In genomic region chr12:3138896-3139590, GRCh38 we compare ENCODE assay signal across 29 cellular contexts.
DNase-seq lines count a peak whose midpoint lies in the region; ATAC-seq and TF ChIP-seq lines count a peak whose summit lies in the region.
"Had no signal": no experiment of that assay in that cellular context is flagged by ENCODE, and none has a peak within 500 bp of the region (broad histone marks: within the 10 kb centered on the region; RNA-seq: fewer than 3 reads in every experiment).

No MANE protein-coding gene starts in this region.

- H3K27ac Mint-ChIP-seq in endodermal cell = peak overlapping the region; percentile 81
- H3K27ac Mint-ChIP-seq in progenitor cell of endocrine pancreas = peak overlapping the region; percentile 20
- H3K27ac Mint-ChIP-seq: activated CD4-positive, alpha-beta memory T cell treated with anti-CD3 and anti-CD28 coated beads, Interleukin-2, amount 10 ng/mL, durations not matched to agents 7 days and 5 days; activated naive CD4-positive, alpha-beta T cell treated with anti-CD3 and anti-CD28 coated beads, Interleukin-2, amount 50 U/mL, for 72 hours; activated T-helper 2 cell treated with anti-CD3 and anti-CD28 coated beads, Interferon-gamma antibody, Interleukin-2, Interleukin-4, amounts not matched to agents 10 μg/mL and 5 μg/mL and 100 μg/mL, durations not matched to agents 14 hours and 24 hours and 36 hours; dendritic cell treated with granulocyte-macrophage colony-stimulating factor and Interleukin-4, amounts not matched to agents 40 ng/mL and 50 ng/mL, for 4 days; HFFc6; T-helper 17 cell had no signal

- ATAC-seq in GM19395 (IDR thresholded peaks at IDR 0.05; ENCODE audit: unreplicated experiment) = no peak
- ATAC-seq: activated naive CD4-positive, alpha-beta T cell treated with anti-CD3 and anti-CD28 coated beads, Interleukin-2, amount 50 U/mL, for 72 hours; gastrocnemius medialis; HepG2; SK-N-SH treated with all-trans-retinoic acid at 6 μM for 48 hours; stimulated activated naive CD8-positive, alpha-beta T cell treated with anti-CD3 and anti-CD28 coated beads, Interleukin-15, amount 100 ng/mL, for 72 hours; T-helper 17 cell had no signal

- H3K4me1 ChIP-seq in endodermal cell (ENCODE audit: control insufficient read depth, insufficient read depth, low read length) = peaks cover 5% of the 10 kb centered on the region

- 50 to 62% methylated on average over 3 to 11 of the region's 13 CpGs for WGBS in endodermal cell (ENCODE audit: insufficient coverage in 1 of 2, insufficient read length in 1 of 2), 2 experiments

- H3K9me3 Mint-ChIP-seq in endodermal cell = peaks cover 6% of the 10 kb centered on the region
- H3K9me3 Mint-ChIP-seq in progenitor cell of endocrine pancreas (ENCODE audit: low read depth) = no peaks in the 10 kb centered on the region
- H3K9me3 Mint-ChIP-seq: activated CD4-positive, alpha-beta memory T cell treated with anti-CD3 and anti-CD28 coated beads, Interleukin-2, amount 10 ng/mL, durations not matched to agents 7 days and 5 days; activated naive CD4-positive, alpha-beta T cell treated with anti-CD3 and anti-CD28 coated beads, Interleukin-2, amount 50 U/mL, for 72 hours; activated T-helper 2 cell treated with anti-CD3 and anti-CD28 coated beads, Interferon-gamma antibody, Interleukin-2, Interleukin-4, amounts not matched to agents 10 μg/mL and 5 μg/mL and 100 μg/mL, durations not matched to agents 14 hours and 24 hours and 36 hours; dendritic cell treated with granulocyte-macrophage colony-stimulating factor and Interleukin-4, amounts not matched to agents 40 ng/mL and 50 ng/mL, for 4 days; HFFc6; stimulated activated naive CD8-positive, alpha-beta T cell treated with anti-CD3 and anti-CD28 coated beads, Interleukin-15, amount 100 ng/mL, for 72 hours had no signal

- peak in 2 of 3 experiments; percentile 36 to 56 for DNase-seq in NCI-H1417 (lab: John Stamatoyannopoulos, UW)
- no peak for DNase-seq in NCI-H1417 treated with DMSO at 0.1 percent for 48 hours (lab: John Stamatoyannopoulos, UW)
- peak; percentile 72 for DNase-seq in NCI-H82 (lab: John Stamatoyannopoulos, UW)
- peak; percentile 72 for DNase-seq in endodermal cell
- DNase-seq in progenitor cell of endocrine pancreas (ENCODE audit: low spot score, unreplicated experiment) = no peak
- DNase-seq in NCI-H345 (lab: John Stamatoyannopoulos, UW) = no peak
- DNase-seq in AG20443 (ENCODE audit: low spot score) = no peak
- DNase-seq: activated CD4-positive, alpha-beta memory T cell treated with anti-CD3 and anti-CD28 coated beads, Interleukin-2, amount 10 ng/mL, durations not matched to agents 7 days and 5 days; activated CD4-positive, alpha-beta T cell treated with anti-CD3 and anti-CD28 coated beads for 1 hour; anterior cingulate cortex; central memory CD4-positive, alpha-beta T cell; DMS53; gastrocnemius medialis; GDM1; HFFc6; Karpas-422; NCI-H1694 treated with DMSO at 0.1 percent for 48 hours; occipital lobe; small intestine; stimulated activated naive CD8-positive, alpha-beta T cell treated with anti-CD3 and anti-CD28 coated beads, Interleukin-15, amount 100 ng/mL, for 72 hours; T-helper 17 cell had no signal

- H3K9me3 ChIP-seq in endodermal cell (ENCODE audit: control insufficient read depth, low read length) = no peaks in the 10 kb centered on the region
- H3K9me3 ChIP-seq: gastrocnemius medialis, vagina had no signal

- no peak overlapping the region for H3K9ac ChIP-seq in endodermal cell (ENCODE audit: extremely low read depth, low read length, poor library complexity, severe bottlenecking)

- H3K4me1 Mint-ChIP-seq in endodermal cell = peaks cover 41% of the 10 kb centered on the region
- H3K4me1 Mint-ChIP-seq in progenitor cell of endocrine pancreas (ENCODE audit: low read depth) = no peaks in the 10 kb centered on the region
- H3K4me1 Mint-ChIP-seq: activated CD4-positive, alpha-beta memory T cell treated with anti-CD3 and anti-CD28 coated beads, Interleukin-2, amount 10 ng/mL, durations not matched to agents 7 days and 5 days; stimulated activated naive CD8-positive, alpha-beta T cell treated with anti-CD3 and anti-CD28 coated beads, Interleukin-15, amount 100 ng/mL, for 72 hours had no signal

- no peak for TF ChIP-seq CTCF in endodermal cell (conservative IDR thresholded peaks at IDR 0.05)
- no peak for TF ChIP-seq CTCF in progenitor cell of endocrine pancreas (IDR thresholded peaks at IDR 0.05; ENCODE audit: unreplicated experiment)

- H3K27me3 Mint-ChIP-seq in endodermal cell (ENCODE audit: insufficient read depth) = no peaks in the 10 kb centered on the region
- peaks cover 7% of the 10 kb centered on the region for H3K27me3 Mint-ChIP-seq in progenitor cell of endocrine pancreas

- H3K27ac ChIP-seq in endodermal cell (ENCODE audit: low read depth, low read length) = no peak overlapping the region
- H3K27ac ChIP-seq: gastrocnemius medialis, hepatocyte, vagina had no signal

- H3K27me3 ChIP-seq in endodermal cell (ENCODE audit: control insufficient read depth, insufficient read depth, low read length, poor library complexity, severe bottlenecking) = no peaks in the 10 kb centered on the region
- H3K27me3 ChIP-seq: gastrocnemius medialis, hepatocyte, vagina had no signal

- no peak overlapping the region for H3K4me3 ChIP-seq in endodermal cell (ENCODE audit: low read length)
- H3K4me3 ChIP-seq: gastrocnemius medialis, hepatocyte, vagina had no signal

- H3K36me3 Mint-ChIP-seq in endodermal cell (ENCODE audit: low read depth) (peaks cover 8% of the 10 kb centered on the region), progenitor cell of endocrine pancreas (ENCODE audit: insufficient read depth) (no peaks in the 10 kb centered on the region)
- H3K36me3 Mint-ChIP-seq: activated naive CD4-positive, alpha-beta T cell treated with anti-CD3 and anti-CD28 coated beads, Interleukin-2, amount 50 U/mL, for 72 hours had no signal

- peak overlapping the region; percentile 16 for H3K4me3 Mint-ChIP-seq in endodermal cell
- no peak overlapping the region for H3K4me3 Mint-ChIP-seq in progenitor cell of endocrine pancreas (ENCODE audit: low read depth)
- H3K4me3 Mint-ChIP-seq: activated CD4-positive, alpha-beta memory T cell treated with anti-CD3 and anti-CD28 coated beads, Interleukin-2, amount 10 ng/mL, durations not matched to agents 7 days and 5 days; dendritic cell treated with granulocyte-macrophage colony-stimulating factor and Interleukin-4, amounts not matched to agents 40 ng/mL and 50 ng/mL, for 4 days; HFFc6; stimulated activated naive CD8-positive, alpha-beta T cell treated with anti-CD3 and anti-CD28 coated beads, Interleukin-15, amount 100 ng/mL, for 72 hours; T-helper 17 cell had no signal

- no peaks in the 10 kb centered on the region for H3K36me3 ChIP-seq in endodermal cell (ENCODE audit: control insufficient read depth, insufficient read depth, low read length)
- H3K36me3 ChIP-seq: gastrocnemius medialis, vagina had no signal

Comparison
In these comparisons a context has a peak if more than half of its experiments do, and no peak if none do; other contexts are left out.
1. DNase-seq: peak in NCI-H1417 (2 of 3), NCI-H82 (single experiment) and endodermal cell (single experiment); none in NCI-H1417 treated with DMSO at 0.1 percent for 48 hours (single experiment), progenitor cell of endocrine pancreas (single experiment), NCI-H345 (single experiment) and AG20443 (single experiment).